In genomic region chr3:107676469-107677309, GRCh38 we compare ENCODE assay signal across 8 cellular contexts.
DNase-seq lines count a peak whose midpoint lies in the region; ATAC-seq and TF ChIP-seq lines count a peak whose summit lies in the region.

No MANE protein-coding gene starts in this region.

- H3K4me1 ChIP-seq in mucosa of descending colon (ENCODE audit: low read depth): no peaks in the 10 kb centered on the region

- ATAC-seq in left lobe of liver (peak; percentile 63), GM19324 (IDR thresholded peaks at IDR 0.05; ENCODE audit: low FRiP score, unreplicated experiment) (no peak), mucosa of descending colon (no peak)

- no peak overlapping the region for H3K4me3 ChIP-seq in mucosa of descending colon

- no peaks in the 10 kb centered on the region for H3K9me3 ChIP-seq in mucosa of descending colon

- H3K36me3 ChIP-seq in mucosa of descending colon (ENCODE audit: low read depth): no peaks in the 10 kb centered on the region

- intact Hi-C loops in mucosa of descending colon (cut with DNase I, micrococcal nuclease): loop anchor here in 1 of 2 donors (5.0 kb wide), 1 partner anchor 66 kb away; no protein-coding TSS in a partner anchor

- no peak for TF ChIP-seq CTCF in mucosa of descending colon (IDR thresholded peaks at IDR 0.05)

- DNase-seq in NCI-H510A treated with DMSO at 0.1 percent for 48 hours (lab: John Stamatoyannopoulos, UW) (peak; percentile 14), NCI-H510A (lab: John Stamatoyannopoulos, UW) (no peak), NCI-H2029 (lab: John Stamatoyannopoulos, UW) (peak; percentile 40), amniotic epithelial cell (ENCODE audit: low read depth) (peak; percentile 44), left lobe of liver (ENCODE audit: low spot score) (no peak), cortex of kidney (lab: John Stamatoyannopoulos, UW) (no peak), mucosa of descending colon (no peak)

Comparison
In these comparisons a context has a peak if more than half of its experiments do, and no peak if none do; other contexts are left out.
1. DNase-seq: peak in NCI-H510A treated with DMSO at 0.1 percent for 48 hours (single experiment), NCI-H2029 (single experiment) and amniotic epithelial cell (single experiment); none in NCI-H510A (single experiment), left lobe of liver (single experiment), cortex of kidney (single experiment) and mucosa of descending colon (0 of 3).